Comparison of ENCODE assay signal across 20 cellular contexts in genomic region chr20:44701889-44702288, GRCh38. TPM values are rescaled to one million over a fixed set of nuclear protein-coding genes. Genes with fewer than 3 reads are reported as not detected.
A peak's percentile ranks its signal among the peaks of the same experiment; 100 is the strongest.
DNase-seq lines count a peak whose midpoint lies in the region; ATAC-seq and TF ChIP-seq lines count a peak whose summit lies in the region.
"Had no signal": no experiment of that assay in that cellular context is flagged by ENCODE, and none has a peak within 500 bp of the region (broad histone marks: within the 10 kb centered on the region; RNA-seq: fewer than 3 reads in every experiment).

No MANE protein-coding gene starts in this region.

- H3K9me3 ChIP-seq in BLaER1 treated with 17β-estradiol and CSF1 and Interleukin-3, amounts not matched to agents 10 nM and 100 nM (replicated peaks in 1 of 11): no peaks in the 10 kb centered on the region
- H3K9me3 ChIP-seq in Loucy (ENCODE audit: insufficient read depth, low read depth, low read length): no peaks in the 10 kb centered on the region

- no peaks in the 10 kb centered on the region for H3K79me2 ChIP-seq in Loucy (ENCODE audit: insufficient read depth, low read length)

- H3K27me3 ChIP-seq in BLaER1 treated with 17β-estradiol and CSF1 and Interleukin-3, amounts not matched to agents 10 nM and 100 nM: peaks cover 0 to 13% (median 0%) of the 10 kb centered on the region in 11 experiments; a peak in 4 of 22 replicates
- H3K27me3 ChIP-seq in Loucy (ENCODE audit: insufficient read depth, low read length, poor library complexity, severe bottlenecking): no peaks in the 10 kb centered on the region

- H3K9me2 ChIP-seq in Loucy (replicated peaks; ENCODE audit: low read depth, low read length): no peaks in the 10 kb centered on the region

- peaks cover 46 to 93% (median 65%) of the 10 kb centered on the region in 10 experiments for H3K4me1 ChIP-seq in BLaER1 treated with 17β-estradiol and CSF1 and Interleukin-3, amounts not matched to agents 10 nM and 100 nM
- H3K4me1 ChIP-seq in Loucy (ENCODE audit: insufficient read depth, low read length, poor library complexity, severe bottlenecking): peaks cover 26% of the 10 kb centered on the region

- DNase-seq in coronary artery (ENCODE audit: low spot score): no peak
- peak; percentile 38 for DNase-seq in sciatic nerve (ENCODE audit: low spot score)
- no peak for DNase-seq in stimulated activated CD8-positive, alpha-beta memory T cell treated with anti-CD3 and anti-CD28 coated beads, Interleukin-4, amount 100 ng/mL, for 48 hours
- DNase-seq: activated CD4-positive, alpha-beta T cell treated with anti-CD3 and anti-CD28 coated beads, Interleukin-2, amount 10 ng/mL, durations not matched to agents 24 days and 14 days; activated CD8-positive, alpha-beta memory T cell treated with anti-CD3 and anti-CD28 coated beads, Interleukin-2, amount 50 U/mL, for 4 hours; activated effector memory CD4-positive, alpha-beta T cell treated with anti-CD3 and anti-CD28 coated beads, Interleukin-2, amount 50 U/mL, for 16 hours; CD8-positive, alpha-beta T cell; dermis blood vessel endothelial cell; naive B cell; NCI-H1105 treated with DMSO at 0.1 percent for 48 hours; NCI-H2081 treated with DMSO at 0.1 percent for 48 hours; NCI-H774; SIG-M5; stimulated activated CD4-positive, alpha-beta T cell treated with anti-CD3 and anti-CD28 coated beads, Interleukin-15, amount 100 ng/mL, for 24 hours; T-helper 1 cell had no signal

- intact Hi-C loops in sciatic nerve (cut with DNase I): no loop called here

- peak overlapping the region in 3 of 11 experiments; percentile 3 to 50 (median 10); a peak in 2 of 22 replicates for H3K9ac ChIP-seq in BLaER1 treated with 17β-estradiol and CSF1 and Interleukin-3, amounts not matched to agents 10 nM and 100 nM
- no peak overlapping the region for H3K9ac ChIP-seq in Loucy (ENCODE audit: low read depth, low read length, poor library complexity, severe bottlenecking)

- H2AFZ ChIP-seq in Loucy (ENCODE audit: low read length): no peak overlapping the region

- no peaks in the 10 kb centered on the region for H3K36me3 ChIP-seq in BLaER1 treated with 17β-estradiol and CSF1 and Interleukin-3, amounts not matched to agents 10 nM and 100 nM
- H3K36me3 ChIP-seq in Loucy (ENCODE audit: insufficient read depth, low read length): no peaks in the 10 kb centered on the region

- H3K4me2 ChIP-seq in BLaER1 treated with 17β-estradiol and CSF1 and Interleukin-3, amounts not matched to agents 10 nM and 100 nM: peak overlapping the region; percentile 80 to 97 (median 89)
- H3K4me2 ChIP-seq in Loucy (ENCODE audit: low read depth, low read length, poor library complexity, severe bottlenecking): peak overlapping the region; percentile 29

- ATAC-seq in sciatic nerve (no peak), SK-N-SH treated with all-trans-retinoic acid at 6 μM for 48 hours (no peak), GM18873 (IDR thresholded peaks at IDR 0.05; ENCODE audit: low FRiP score, unreplicated experiment) (no peak)
- ATAC-seq: CD8-positive, alpha-beta T cell had no signal

- TF ChIP-seq CTCF in Loucy (conservative IDR thresholded peaks at IDR 0.05; ENCODE audit: low read length): no peak
- TF ChIP-seq CTCF in coronary artery (IDR thresholded peaks at IDR 0.05): no peak

- no peaks in the 10 kb centered on the region; a peak in 1 of 22 replicates for H4K20me1 ChIP-seq in BLaER1 treated with 17β-estradiol and CSF1 and Interleukin-3, amounts not matched to agents 10 nM and 100 nM
- H4K20me1 ChIP-seq in Loucy (ENCODE audit: insufficient read depth, low read length, poor library complexity, severe bottlenecking): no peaks in the 10 kb centered on the region

- peak overlapping the region in 2 of 11 experiments; percentile 29 to 55; a peak in 2 of 22 replicates for H3K27ac ChIP-seq in BLaER1 treated with 17β-estradiol and CSF1 and Interleukin-3, amounts not matched to agents 10 nM and 100 nM
- peak overlapping the region; percentile 94 to 95 for H3K27ac ChIP-seq in coronary artery

- H3F3A ChIP-seq in Loucy (ENCODE audit: low read depth): no peaks in the 10 kb centered on the region

- H3K4me3 ChIP-seq in BLaER1 treated with 17β-estradiol and CSF1 and Interleukin-3, amounts not matched to agents 10 nM and 100 nM: no peak overlapping the region
- H3K4me3 ChIP-seq in Loucy (ENCODE audit: low read length, poor library complexity, severe bottlenecking) (no peak overlapping the region), coronary artery (no peak overlapping the region)

TF ChIP-seq in SK-N-SH treated with all-trans-retinoic acid at 6 μM for 48 hours, 23 proteins besides CTCF, POLR2A, EP300 and RAD21:
- no peak for TF ChIP-seq ZNF8 (CRISPR knock-in tag; IDR thresholded peaks at IDR 0.05)
- no peak for TF ChIP-seq PATZ1 (CRISPR knock-in tag; IDR thresholded peaks at IDR 0.05; ENCODE audit: borderline replicate concordance)

RNA-seq across cellular contexts. Expression of gene CCN5, which starts 13.3 kb away (rescaled TPM):
- 147 TPM for total RNA-seq in sciatic nerve
- total RNA-seq: activated CD4-positive, alpha-beta T cell treated with anti-CD3 and anti-CD28 coated beads, Interleukin-2, amount 10 ng/mL, durations not matched to agents 24 days and 14 days; CD8-positive, alpha-beta T cell; dermis blood vessel endothelial cell; kidney epithelial cell had no signal

RNA-seq across cellular contexts. Expression of gene KCNK15, which starts 43.8 kb away (rescaled TPM):
- 3.2 TPM for total RNA-seq in sciatic nerve
- total RNA-seq: CD8-positive, alpha-beta T cell had no signal

RNA-seq across cellular contexts. Expression of gene ADA, which starts 50.4 kb away (rescaled TPM):
- total RNA-seq in sciatic nerve: 7.7 TPM
